9 cellular contexts compared by ENCODE assay signal in the genomic region with DNA sequence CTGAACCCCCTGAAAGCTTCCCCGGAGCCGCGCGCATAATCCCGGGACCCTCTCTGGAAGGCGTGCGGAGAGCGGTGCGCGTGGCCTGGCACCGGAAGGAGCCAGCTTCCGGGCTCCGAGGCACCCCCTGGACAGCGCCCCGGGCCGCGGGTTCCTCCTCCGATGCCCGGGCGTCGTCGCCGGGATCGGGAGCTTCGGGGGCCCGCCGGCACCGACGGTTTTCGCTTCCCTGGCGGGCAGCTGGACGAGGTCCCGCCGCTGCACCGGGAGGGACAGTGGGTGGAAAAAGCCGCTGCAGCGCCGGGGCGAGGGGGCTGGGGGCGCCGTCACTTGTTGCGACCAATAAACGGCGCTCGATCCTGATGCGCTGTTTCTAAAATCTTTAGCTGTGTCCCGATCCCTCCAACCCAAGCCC. TPM values are rescaled to one million over a fixed set of nuclear protein-coding genes. Genes with fewer than 3 reads are reported as not detected.
DNase-seq lines count a peak whose midpoint lies in the region; ATAC-seq, FAIRE-seq and TF ChIP-seq lines count a peak whose summit lies in the region.
"Had no signal": no experiment of that assay in that cellular context is flagged by ENCODE, and none has a peak within 500 bp of the region (broad histone marks: within the 10 kb centered on the region; RNA-seq: fewer than 3 reads in every experiment).

No MANE protein-coding gene starts in this region.

- in situ Hi-C loops in transverse colon (cut with MboI; ENCODE audit: low pct_ligation_motif_present in 1 of 4, low pct_unique_long_range_greater_than_20kb in 1 of 4, low sequenced_read_pairs in 3 of 4) (no loop called here), ACHN (cut with HindIII; ENCODE audit: low pct_ligation_motif_present, low pct_unique_long_range_greater_than_20kb, low sequenced_read_pairs) (no loop called here)

- H3K27me3 ChIP-seq in MM.1S (replicated peaks; ENCODE audit: insufficient read depth, low read length) (peaks cover 14% of the 10 kb centered on the region), bronchial epithelial cell (ENCODE audit: control insufficient read depth, insufficient read depth, low read length) (peaks cover 36% of the 10 kb centered on the region), lower lobe of right lung (ENCODE audit: low read depth) (peaks cover 65% of the 10 kb centered on the region), transverse colon (peaks cover 64% of the 10 kb centered on the region)

- H4K20me1 ChIP-seq in MM.1S (ENCODE audit: insufficient read depth, low read length) = no peaks in the 10 kb centered on the region

- H3K36me3 ChIP-seq in MM.1S (replicated peaks; ENCODE audit: insufficient read depth, low read length) (no peaks in the 10 kb centered on the region), bronchial epithelial cell (ENCODE audit: control insufficient read depth, insufficient read depth, low read length) (no peaks in the 10 kb centered on the region), lower lobe of right lung (no peaks in the 10 kb centered on the region), transverse colon (no peaks in the 10 kb centered on the region)

- H3K9me3 ChIP-seq in MM.1S (replicated peaks; ENCODE audit: insufficient read depth, low read length) (no peaks in the 10 kb centered on the region), lower lobe of right lung (no peaks in the 10 kb centered on the region), transverse colon (no peaks in the 10 kb centered on the region)

- peak overlapping the region; percentile 81; the same call in 1 of the 2 replicates for H3K4me2 ChIP-seq in MM.1S (ENCODE audit: low read depth, low read length)

- no peak overlapping the region for H3K9ac ChIP-seq in MM.1S (ENCODE audit: low read length)

- peak overlapping the region; percentile 45 for H2AFZ ChIP-seq in MM.1S (ENCODE audit: low read length)

- intact Hi-C loops in lower lobe of right lung (cut with DNase I) = no loop called here
- intact Hi-C loops in transverse colon (cut with DNase I; ENCODE audit: low total_unique reads) = no loop called here

- 0% methylated on average over 7 of the region's 47 CpGs; no CpG with 5 or more reads in 1 of the 2 donors for WGBS in transverse colon (ENCODE audit: low coverage in 1 of 2), 2 donors

- ATAC-seq in lower lobe of right lung = peak; percentile 65 to 68

- no peaks in the 10 kb centered on the region for H3K9me2 ChIP-seq in MM.1S (replicated peaks; ENCODE audit: insufficient read depth, low read length)

- TF ChIP-seq CTCF in MM.1S (IDR thresholded peaks at IDR 0.05; ENCODE audit: low read length) (no peak), bronchial epithelial cell (IDR thresholded peaks at IDR 0.05; ENCODE audit: insufficient read depth, low read length, severe bottlenecking) (no peak), lower lobe of right lung (IDR thresholded peaks at IDR 0.05) (no peak), transverse colon (IDR thresholded peaks at IDR 0.05) (no peak)

- no peak for FAIRE-seq in bronchial epithelial cell (lab: Jason Lieb, UNC)
- FAIRE-seq: A204.1 had no signal

- H3K4me3 ChIP-seq in MM.1S (ENCODE audit: low read length) (peak overlapping the region; percentile 37), bronchial epithelial cell (ENCODE audit: low read depth, low read length) (peak overlapping the region; percentile 31), lower lobe of right lung (peak overlapping the region; percentile 62), transverse colon (peak overlapping the region; percentile 20 to 70 (median 52))

- no peaks in the 10 kb centered on the region for H3K79me2 ChIP-seq in MM.1S (ENCODE audit: low read length)

- H3K27ac ChIP-seq in MM.1S (ENCODE audit: low read length) (no peak overlapping the region), lower lobe of right lung (no peak overlapping the region), transverse colon (no peak overlapping the region)

- no peak for TF ChIP-seq EP300 in transverse colon (IDR thresholded peaks at IDR 0.05; ENCODE audit: low read depth)

- peak; percentile 22 for DNase-seq in DMS153 treated with DMSO at 0.1 percent for 48 hours (lab: John Stamatoyannopoulos, UW; ENCODE audit: unreplicated experiment)
- DNase-seq in DMS153 (lab: John Stamatoyannopoulos, UW) = no peak
- no peak for DNase-seq in MM.1S
- no peak for DNase-seq in bronchial epithelial cell (ENCODE audit: low read depth)
- DNase-seq in lower lobe of right lung = peak; percentile 49
- peak; percentile 25 for DNase-seq in transverse colon
- DNase-seq in ACHN = no peak
- no peak for DNase-seq in putamen (ENCODE audit: low spot score)

- H3F3A ChIP-seq in MM.1S (ENCODE audit: insufficient read depth, low read length) = no peaks in the 10 kb centered on the region

- H3K4me1 ChIP-seq in MM.1S (ENCODE audit: low read length) (no peaks in the 10 kb centered on the region), lower lobe of right lung (peaks cover 38% of the 10 kb centered on the region), transverse colon (peaks cover 15 to 34% (median 30%) of the 10 kb centered on the region in 4 donors)

- no peak for TF ChIP-seq POLR2A in transverse colon (IDR thresholded peaks at IDR 0.05)

RNA-seq across cellular contexts. Expression of a gene that starts 0.6 kb away (rescaled TPM):
- total RNA-seq in bronchial epithelial cell (under 0.01 TPM in 1 of 2 replicates, not detected in the other), lower lobe of right lung (not detected), transverse colon (not detected)

Comparison
In these comparisons a context has a peak if more than half of its experiments do, and no peak if none do; other contexts are left out.
1. DNase-seq: peak in DMS153 treated with DMSO at 0.1 percent for 48 hours (single experiment), lower lobe of right lung (single experiment) and transverse colon (single experiment); none in DMS153 (single experiment), MM.1S (single experiment), bronchial epithelial cell (single experiment), ACHN (single experiment) and putamen (single experiment).
2. Peak in every context shown above with its lines, with median percentiles within 50 percentile points of each other: H3K4me3 ChIP-seq.